ENCODE assay signal across 20 cellular contexts in the genomic region with DNA sequence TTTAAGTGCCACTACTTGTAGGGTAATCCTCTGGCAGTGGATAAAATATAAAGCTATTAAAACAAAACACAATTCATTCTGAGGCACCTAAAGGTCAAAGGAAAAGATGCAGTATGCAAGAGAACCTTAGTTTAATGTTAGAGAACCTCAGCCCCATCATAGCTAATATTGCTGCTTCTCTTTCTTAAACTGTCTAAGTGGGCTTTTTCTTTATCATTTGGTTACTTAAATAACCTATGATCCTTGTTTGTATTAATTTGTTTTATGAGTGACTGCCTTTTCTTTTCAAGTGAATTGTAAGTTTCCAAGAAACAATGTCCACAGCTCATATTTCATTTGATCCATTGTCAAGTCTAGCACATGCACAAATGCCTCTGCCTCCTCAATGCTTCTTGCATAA.
DNase-seq lines count a peak whose midpoint lies in the region; FAIRE-seq and TF ChIP-seq lines count a peak whose summit lies in the region.
"Had no signal": no experiment of that assay in that cellular context is flagged by ENCODE, and none has a peak within 500 bp of the region (broad histone marks: within the 10 kb centered on the region; RNA-seq: fewer than 3 reads in every experiment).

No MANE protein-coding gene starts in this region.

- DNase-seq in DMS79 (lab: John Stamatoyannopoulos, UW) (peak; percentile 1), DMS79 treated with DMSO at 0.1 percent for 48 hours (lab: John Stamatoyannopoulos, UW) (no peak), NCI-H2107 treated with DMSO at 0.1 percent for 48 hours (lab: John Stamatoyannopoulos, UW; ENCODE audit: unreplicated experiment) (peak; percentile 34), cerebellar cortex (ENCODE audit: low spot score) (peak; percentile 5), cardiac septum (ENCODE audit: low spot score) (no peak), D721Med (ENCODE audit: insufficient read length, low spot score) (no peak)
- DNase-seq: Calu3, DND-41, HCEC 1CT, Kasumi-1, MV-4-11, NCI-H187 treated with DMSO at 0.1 percent for 48 hours, NCI-H446 treated with DMSO at 0.1 percent for 48 hours, NCI-H774, SIG-M5 had no signal

- FAIRE-seq in D721Med (lab: Jason Lieb, UNC), result no peak
- FAIRE-seq: GM12892, GM19239, H1, RCC 7860 had no signal

- intact Hi-C loops in cardiac septum (cut with DNase I), result no loop called here

- TF ChIP-seq EP300 in Ishikawa (IDR thresholded peaks at IDR 0.05; ENCODE audit: borderline replicate concordance), result no peak

- no peak for TF ChIP-seq RAD21 in Ishikawa (IDR thresholded peaks at IDR 0.05; ENCODE audit: low read depth)

- TF ChIP-seq CTCF in D721Med (IDR thresholded peaks at IDR 0.05; ENCODE audit: insufficient read depth, missing control alignments), result no peak

TF ChIP-seq in Ishikawa, 13 proteins besides CTCF, POLR2A, EP300 and RAD21:
- TF ChIP-seq FOXM1 (IDR thresholded peaks at IDR 0.05; ENCODE audit: borderline replicate concordance, low read depth) (no peak), YY1 (IDR thresholded peaks at IDR 0.05; ENCODE audit: low read depth) (no peak), ZBTB7A (IDR thresholded peaks at IDR 0.05; ENCODE audit: low read depth) (no peak), TCF12 (IDR thresholded peaks at IDR 0.05; ENCODE audit: low read depth) (no peak), EGR1 (IDR thresholded peaks at IDR 0.05) (no peak)
- TF ChIP-seq, protein P1, sequence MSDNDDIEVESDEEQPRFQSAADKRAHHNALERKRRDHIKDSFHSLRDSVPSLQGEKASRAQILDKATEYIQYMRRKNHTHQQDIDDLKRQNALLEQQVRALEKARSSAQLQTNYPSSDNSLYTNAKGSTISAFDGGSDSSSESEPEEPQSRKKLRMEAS (IDR thresholded peaks at IDR 0.05), result 0 out of 2 replicates have a peak, but pooled peaks have one; percentile 20
- TF ChIP-seq, protein P2, sequence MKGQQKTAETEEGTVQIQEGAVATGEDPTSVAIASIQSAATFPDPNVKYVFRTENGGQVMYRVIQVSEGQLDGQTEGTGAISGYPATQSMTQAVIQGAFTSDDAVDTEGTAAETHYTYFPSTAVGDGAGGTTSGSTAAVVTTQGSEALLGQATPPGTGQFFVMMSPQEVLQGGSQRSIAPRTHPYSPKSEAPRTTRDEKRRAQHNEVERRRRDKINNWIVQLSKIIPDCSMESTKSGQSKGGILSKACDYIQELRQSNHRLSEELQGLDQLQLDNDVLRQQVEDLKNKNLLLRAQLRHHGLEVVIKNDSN (IDR thresholded peaks at IDR 0.05), result no peak

Comparison
In these comparisons a context has a peak if more than half of its experiments do, and no peak if none do; other contexts are left out.
1. DNase-seq: peak in DMS79 (single experiment), NCI-H2107 treated with DMSO at 0.1 percent for 48 hours (single experiment) and cerebellar cortex (single experiment); none in DMS79 treated with DMSO at 0.1 percent for 48 hours (single experiment), cardiac septum (single experiment) and D721Med (single experiment).